In genomic region chr3:11553436-11554235, GRCh38 we compare ENCODE assay signal across 13 cellular contexts.
DNase-seq lines count a peak whose midpoint lies in the region; ATAC-seq and TF ChIP-seq lines count a peak whose summit lies in the region.
"Had no signal": no experiment of that assay in that cellular context is flagged by ENCODE, and none has a peak within 500 bp of the region (broad histone marks: within the 10 kb centered on the region; RNA-seq: fewer than 3 reads in every experiment).

No MANE protein-coding gene starts in this region.

- DNase-seq in activated naive CD4-positive, alpha-beta T cell treated with anti-CD3 and anti-CD28 coated beads, Interleukin-2, amount 50 U/mL, for 72 hours (ENCODE audit: low spot score in 2 of 2) = no peak
- no peak for DNase-seq in activated naive CD4-positive, alpha-beta T cell treated with Interleukin-2 at 50 U/mL for 16 hours
- DNase-seq in Right ventricle myocardium superior (peak; percentile 45), trophoblast cell (no peak), vagina (ENCODE audit: extremely low spot score in 2 of 2) (no peak), WERI-Rb-1 (no peak)
- DNase-seq in activated CD4-positive, alpha-beta T cell treated with anti-CD3 and anti-CD28 coated beads for 4 hours = no peak
- DNase-seq in T-helper 2 cell treated with Interferon-gamma antibody and Interleukin-4, amounts not matched to agents 5 μg/mL and 100 μg/mL, for 36 hours (ENCODE audit: low spot score) = no peak
- DNase-seq: DND-41, NCI-H187 treated with DMSO at 0.1 percent for 48 hours, nucleus accumbens, OCI-M1, T-helper 2 cell had no signal

- H3K79me1 ChIP-seq in trophoblast cell (ENCODE audit: low read length) = no peaks in the 10 kb centered on the region

- peaks cover 9 to 34% of the 10 kb centered on the region in 2 donors for H3K36me3 Mint-ChIP-seq in activated naive CD4-positive, alpha-beta T cell treated with anti-CD3 and anti-CD28 coated beads, Interleukin-2, amount 50 U/mL, for 72 hours
- peaks cover 26% of the 10 kb centered on the region for H3K36me3 Mint-ChIP-seq in T-helper 2 cell treated with Interferon-gamma antibody and Interleukin-4, amounts not matched to agents 5 μg/mL and 100 μg/mL, for 36 hours (ENCODE audit: low read depth)

- no peak for TF ChIP-seq CTCF in vagina (IDR thresholded peaks at IDR 0.05)
- no peak for TF ChIP-seq CTCF in WERI-Rb-1 (IDR thresholded peaks at IDR 0.05; ENCODE audit: low read depth, low read length)

- H3K4me3 ChIP-seq in trophoblast cell (ENCODE audit: low read depth, low read length) (no peak overlapping the region), vagina (no peak overlapping the region), WERI-Rb-1 (ENCODE audit: low read depth, low read length) (no peak overlapping the region)

- H3K4ac ChIP-seq in trophoblast cell (ENCODE audit: low read depth, low read length) = no peak overlapping the region

- no peak overlapping the region for H2BK5ac ChIP-seq in trophoblast cell (ENCODE audit: low read depth, low read length, poor library complexity)

- H3K9me3 Mint-ChIP-seq in activated naive CD4-positive, alpha-beta T cell treated with anti-CD3 and anti-CD28 coated beads, Interleukin-2, amount 50 U/mL, for 72 hours = peaks cover 0 to 1% of the 10 kb centered on the region in 2 donors
- no peaks in the 10 kb centered on the region for H3K9me3 Mint-ChIP-seq in T-helper 2 cell treated with Interferon-gamma antibody and Interleukin-4, amounts not matched to agents 5 μg/mL and 100 μg/mL, for 36 hours

- no peak overlapping the region for H3K27ac ChIP-seq in trophoblast cell (ENCODE audit: low read depth, low read length)
- peak overlapping the region; percentile 80 for H3K27ac ChIP-seq in vagina
- H3K27ac ChIP-seq in WERI-Rb-1 = no peak overlapping the region

- H3K4me1 Mint-ChIP-seq in T-helper 2 cell treated with Interferon-gamma antibody and Interleukin-4, amounts not matched to agents 5 μg/mL and 100 μg/mL, for 36 hours (ENCODE audit: low read depth) = peaks cover 2% of the 10 kb centered on the region

- no CpG with 5 or more reads among the region's 17 CpGs for WGBS in trophoblast cell (ENCODE audit: extremely low coverage, insufficient coverage, insufficient read length)

- no peak for ATAC-seq in activated naive CD4-positive, alpha-beta T cell treated with anti-CD3 and anti-CD28 coated beads, Interleukin-2, amount 50 U/mL, for 72 hours
- ATAC-seq in Right ventricle myocardium superior (ENCODE audit: poor library complexity) = peak; percentile 53

- no peak overlapping the region for H2BK12ac ChIP-seq in trophoblast cell (ENCODE audit: low read length)

- H3K9ac ChIP-seq in trophoblast cell (ENCODE audit: low read length) = no peak overlapping the region

- no peak overlapping the region for H4K8ac ChIP-seq in trophoblast cell (ENCODE audit: low read depth, low read length)

- H3K79me2 ChIP-seq in trophoblast cell (ENCODE audit: control insufficient read depth, insufficient read depth, low read length, poor library complexity) = no peaks in the 10 kb centered on the region

- peaks cover 3% of the 10 kb centered on the region for H3K9me3 ChIP-seq in trophoblast cell (ENCODE audit: insufficient read depth, low read depth, low read length)
- H3K9me3 ChIP-seq in vagina = no peaks in the 10 kb centered on the region
- H3K9me3 ChIP-seq in WERI-Rb-1 (ENCODE audit: severe bottlenecking) = no peaks in the 10 kb centered on the region

- no peak overlapping the region for H3K4me2 ChIP-seq in trophoblast cell (ENCODE audit: low read length)

- intact Hi-C loops in Right ventricle myocardium superior (cut with DNase I) = no loop called here
- intact Hi-C loops in vagina (cut with DNase I) = loop anchor here (10.0 kb wide), 1 partner anchor 91 kb away; the partner anchor contains the start of gene VGLL4

- H3K23ac ChIP-seq in trophoblast cell (ENCODE audit: low read length) = no peak overlapping the region

- H3K27me3 ChIP-seq in trophoblast cell (ENCODE audit: insufficient read depth, low read length) = no peaks in the 10 kb centered on the region
- H3K27me3 ChIP-seq in vagina = no peaks in the 10 kb centered on the region
- no peaks in the 10 kb centered on the region for H3K27me3 ChIP-seq in WERI-Rb-1 (ENCODE audit: insufficient read depth, low read depth, severe bottlenecking)

- H3K27ac Mint-ChIP-seq in activated naive CD4-positive, alpha-beta T cell treated with anti-CD3 and anti-CD28 coated beads, Interleukin-2, amount 50 U/mL, for 72 hours = peak overlapping the region; percentile 36 to 78
- H3K27ac Mint-ChIP-seq in T-helper 2 cell treated with Interferon-gamma antibody and Interleukin-4, amounts not matched to agents 5 μg/mL and 100 μg/mL, for 36 hours = no peak overlapping the region

- H3K4me1 ChIP-seq in trophoblast cell (ENCODE audit: control insufficient read depth in 1 of 2, insufficient read depth in 2 of 2, low read length in 2 of 2) (no peaks in the 10 kb centered on the region), vagina (peaks cover 68% of the 10 kb centered on the region)

- H2AFZ ChIP-seq in trophoblast cell (ENCODE audit: insufficient read depth, low read length, poor library complexity) = no peak overlapping the region

- no peak overlapping the region for H4K91ac ChIP-seq in trophoblast cell (ENCODE audit: low read depth, low read length)

- H3K4me3 Mint-ChIP-seq in T-helper 2 cell treated with Interferon-gamma antibody and Interleukin-4, amounts not matched to agents 5 μg/mL and 100 μg/mL, for 36 hours = no peak overlapping the region

- H3K18ac ChIP-seq in trophoblast cell (ENCODE audit: low read length) = peak overlapping the region; percentile 39

- no peak overlapping the region for H2BK120ac ChIP-seq in trophoblast cell (ENCODE audit: insufficient read depth, low read length, poor library complexity)

- no peak overlapping the region for H4K12ac ChIP-seq in trophoblast cell (ENCODE audit: low read depth, low read length)

- no peak overlapping the region for H3K14ac ChIP-seq in trophoblast cell (ENCODE audit: low read length)

- no peak overlapping the region for H2AK5ac ChIP-seq in trophoblast cell (ENCODE audit: low read length)

- TF ChIP-seq POLR2A in vagina (IDR thresholded peaks at IDR 0.05) = no peak

- H3K36me3 ChIP-seq in trophoblast cell (ENCODE audit: control insufficient read depth in 1 of 2, insufficient read depth in 2 of 2, low read length in 2 of 2) = peaks cover 50 to 51% of the 10 kb centered on the region in 2 experiments
- H3K36me3 ChIP-seq in vagina = peaks cover 0 to 7% of the 10 kb centered on the region in 2 donors
- H3K36me3 ChIP-seq in WERI-Rb-1 = peaks cover 39% of the 10 kb centered on the region

- H3K27me3 Mint-ChIP-seq in T-helper 2 cell treated with Interferon-gamma antibody and Interleukin-4, amounts not matched to agents 5 μg/mL and 100 μg/mL, for 36 hours (ENCODE audit: low read depth) = no peaks in the 10 kb centered on the region
